Comparison of ENCODE assay signal across 8 cellular contexts in the genomic region with DNA sequence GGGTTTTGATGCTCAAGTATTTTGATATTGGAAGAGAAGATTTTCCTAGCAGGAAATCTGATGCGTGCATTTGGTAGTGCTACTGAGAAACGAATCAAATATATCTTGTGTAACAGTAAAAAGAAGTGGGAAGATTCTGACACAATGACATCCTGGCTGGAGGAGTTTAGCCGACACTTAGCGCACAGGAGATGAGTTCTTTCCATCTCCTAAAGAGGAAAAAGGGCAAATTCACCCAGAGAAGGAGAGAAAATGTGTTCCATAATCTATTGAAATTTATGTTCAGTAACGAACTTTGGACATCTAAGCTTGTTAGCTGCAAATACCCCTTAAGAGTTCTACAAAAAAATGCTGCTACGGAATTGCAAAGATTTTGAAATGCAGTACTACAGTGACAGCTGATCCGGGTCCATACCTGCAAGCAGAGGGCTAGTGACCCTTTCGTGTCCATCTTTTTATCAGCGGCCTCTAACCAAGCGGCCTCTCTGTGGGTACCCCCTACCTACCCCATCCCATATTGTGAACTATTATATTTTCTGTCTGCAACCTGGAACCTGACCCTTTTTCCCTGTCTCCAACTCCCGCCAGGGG. TPM values are rescaled to one million over a fixed set of nuclear protein-coding genes. Genes with fewer than 3 reads are reported as not detected.
DNase-seq lines count a peak whose midpoint lies in the region; ATAC-seq, FAIRE-seq and TF ChIP-seq lines count a peak whose summit lies in the region.

No MANE protein-coding gene starts in this region.

- TF ChIP-seq POLR2A in GM12892 (IDR thresholded peaks at IDR 0.05; ENCODE audit: low read depth, low read length) = no peak
- TF ChIP-seq POLR2A in gastrocnemius medialis (IDR thresholded peaks at IDR 0.05) = no peak

- H3K36me3 Mint-ChIP-seq in T-helper 17 cell (ENCODE audit: low read depth) = peaks cover 3% of the 10 kb centered on the region

- FAIRE-seq in GM12892 (lab: Jason Lieb, UNC) = peak; percentile 21

- intact Hi-C loops in gastrocnemius medialis (cut with DNase I; ENCODE audit: low total_unique reads) = loop anchor here (5.0 to 10.0 kb wide), 2 partner anchors 142 to 310 kb away; a partner anchor contains a TSS

- H3K4me3 ChIP-seq in fibroblast of the aortic adventitia (ENCODE audit: low read depth, low read length) (peak overlapping the region; percentile 87), gastrocnemius medialis (peak overlapping the region; percentile 73 to 91 (median 78))

- H3K27ac ChIP-seq in gastrocnemius medialis = peak overlapping the region; percentile 72 to 85 (median 78)

- H3K9me3 ChIP-seq in T-helper 17 cell (ENCODE audit: control insufficient read depth, low read length, poor library complexity, severe bottlenecking) (no peaks in the 10 kb centered on the region), gastrocnemius medialis (no peaks in the 10 kb centered on the region)

- DNase-seq in GM12892 (ENCODE audit: insufficient read length) (no peak), T-helper 17 cell (no peak), fibroblast of the aortic adventitia (ENCODE audit: low read depth) (no peak), gastrocnemius medialis (no peak), cerebellar nuclear complex (lab: John Stamatoyannopoulos, UW) (no peak), omental fat pad (ENCODE audit: low spot score) (no peak), Kasumi-1 (lab: John Stamatoyannopoulos, UW) (no peak)

- peak overlapping the region; percentile 99 for H3K4me3 Mint-ChIP-seq in T-helper 17 cell

- peaks cover 9 to 12% of the 10 kb centered on the region in 2 donors for H3K4me1 ChIP-seq in gastrocnemius medialis

- ATAC-seq in T-helper 17 cell (no peak), gastrocnemius medialis (no peak), omental fat pad (ENCODE audit: low FRiP score) (no peak), HG03520 (IDR thresholded peaks at IDR 0.05; ENCODE audit: unreplicated experiment) (no peak)

- no peaks in the 10 kb centered on the region for H3K27me3 ChIP-seq in gastrocnemius medialis

- peaks cover 26% of the 10 kb centered on the region for H3K4me1 Mint-ChIP-seq in T-helper 17 cell

- H3K36me3 ChIP-seq in gastrocnemius medialis = peaks cover 0 to 11% of the 10 kb centered on the region in 2 donors

- in situ Hi-C loops in gastrocnemius medialis (cut with MboI; ENCODE audit: low sequenced_read_pairs in 4 of 4) = no loop called here

- TF ChIP-seq CTCF in fibroblast of the aortic adventitia (IDR thresholded peaks at IDR 0.05; ENCODE audit: insufficient read depth, low read length) (no peak), gastrocnemius medialis (IDR thresholded peaks at IDR 0.05 in 4 of 5, conservative IDR thresholded peaks at IDR 0.05 in 1 of 5) (no peak), omental fat pad (IDR thresholded peaks at IDR 0.05) (no peak)

- H3K27me3 Mint-ChIP-seq in T-helper 17 cell = peaks cover under 1% of the 10 kb centered on the region

- H3K27ac Mint-ChIP-seq in T-helper 17 cell = peak overlapping the region; percentile 91

RNA-seq across cellular contexts. Expression of a gene that starts 1.0 kb away (rescaled TPM):
- 91.8 TPM for polyA plus RNA-seq in GM12892 (2012; ENCODE audit: missing spikeins)
- 10 to 100 TPM; 17.1 to 19.8 TPM for total RNA-seq in T-helper 17 cell
- 22.6 and 57.5 TPM in 2 replicates for total RNA-seq in fibroblast of the aortic adventitia (ENCODE audit: low replicate concordance)
- 10 to 100 TPM in 3 of 4 donors, 1 to 10 TPM in 1; 9.8 to 25.6 (median 15.1) TPM for total RNA-seq in gastrocnemius medialis
- 10 to 100 TPM; 10.6 to 27.7 (median 15.1) TPM for total RNA-seq in omental fat pad
